8 cellular contexts compared by ENCODE assay signal in the genomic region with DNA sequence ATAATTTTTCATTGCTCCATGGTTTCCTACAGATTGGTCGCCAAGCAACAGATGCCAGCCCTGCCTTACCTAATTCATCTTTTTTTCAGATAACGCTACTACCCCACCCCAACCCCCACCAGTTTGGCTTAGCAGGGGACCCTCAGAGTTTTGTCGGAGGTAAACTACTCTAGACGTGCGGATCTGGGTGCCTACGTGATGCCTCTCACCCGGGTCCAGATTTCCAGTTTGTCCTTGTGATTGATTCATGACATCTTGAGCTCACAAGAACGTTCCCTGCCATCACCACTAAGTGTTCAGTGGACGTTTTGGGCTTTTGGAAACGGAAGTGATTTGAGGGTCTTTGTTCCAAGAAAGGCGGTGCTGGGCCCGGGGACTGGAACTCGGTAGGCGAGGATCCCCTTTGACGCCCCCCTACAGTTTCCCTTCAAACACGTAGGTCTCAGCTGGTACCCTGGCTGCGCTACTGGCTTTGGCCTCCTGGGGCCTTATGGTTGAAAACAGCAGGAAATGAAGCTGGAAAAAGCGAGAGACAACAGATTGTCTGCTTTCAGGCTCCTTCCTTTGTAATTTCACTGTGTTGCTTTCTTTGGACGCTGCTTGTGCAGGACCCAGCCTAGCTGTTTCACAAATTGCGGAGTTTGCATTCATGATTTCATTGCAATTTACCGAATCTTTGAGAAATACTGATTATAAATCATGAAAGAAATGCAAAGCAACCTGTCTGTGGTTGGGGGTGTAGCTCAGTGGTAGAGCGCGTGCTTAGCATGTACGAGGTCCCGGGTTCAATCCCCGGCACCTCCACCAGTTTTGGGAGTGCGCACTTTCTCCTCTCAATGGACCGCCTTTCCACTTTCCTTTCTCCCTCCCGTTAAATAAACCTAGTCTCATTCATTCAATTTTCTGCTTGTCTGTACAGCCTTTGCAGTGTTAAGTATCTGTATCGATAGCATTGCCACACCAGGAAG.
DNase-seq lines count a peak whose midpoint lies in the region; ATAC-seq and TF ChIP-seq lines count a peak whose summit lies in the region.

No MANE protein-coding gene starts in this region.

- no peaks in the 10 kb centered on the region for H3K27me3 ChIP-seq in HCT116 (ENCODE audit: insufficient read depth, low read length)

- H3K27ac Mint-ChIP-seq in activated T-cell treated with anti-CD3 and anti-CD28 coated beads, Interleukin-2, amount 50 U/mL, for 72 hours, result peak overlapping the region; percentile 95

- no peaks in the 10 kb centered on the region for H3K79me2 ChIP-seq in HCT116 (ENCODE audit: insufficient read depth, low read length)

- POLR2A ChIA-PET in HCT116 (lab: Charles Lee), result interaction anchor here (0.8 to 1.0 kb wide), 3 partner anchors 9 to 76 kb away, joined by 3 read pairs; no protein-coding TSS in a partner anchor

- RAD21 ChIA-PET in HCT116 (lab: Charles Lee; ENCODE audit: low non-redundant PET in 1 of 2, low total read pairs in 2 of 2, uncharacterized antibody in 2 of 2, unreplicated experiment in 2 of 2), result no interaction called here

- BruUV-seq in HCT116 (replicated peaks; lab: Mats Ljungman, UMichigan), result no TSS peak

- H3K4me3 Mint-ChIP-seq in activated T-cell treated with anti-CD3 and anti-CD28 coated beads, Interleukin-2, amount 50 U/mL, for 72 hours, result peak overlapping the region; percentile 66 to 79

- H3K4me1 ChIP-seq in HCT116 (ENCODE audit: control insufficient read depth in 1 of 2, insufficient read depth in 2 of 2, low read length in 2 of 2), result peaks cover 11 to 39% of the 10 kb centered on the region in 2 experiments; a peak in 3 of 4 replicates

- CTCF ChIA-PET in HCT116 (lab: Charles Lee), result interaction anchor here (1.3 to 2.2 kb wide), 4 partner anchors 10 to 49 kb away, joined by 3 to 6 read pairs (median 5); no protein-coding TSS in a partner anchor

- H3K9me3 ChIP-seq in HCT116 (ENCODE audit: control insufficient read depth in 1 of 2, insufficient read depth in 1 of 2, low read depth in 1 of 2, low read length in 2 of 2), result no peaks in the 10 kb centered on the region

- no peaks in the 10 kb centered on the region for H3K9me2 ChIP-seq in HCT116 (ENCODE audit: insufficient read depth)

- TF ChIP-seq CTCF in HCT116 (IDR thresholded peaks at IDR 0.05 in 2 of 3, conservative IDR thresholded peaks at IDR 0.05 in 1 of 3; ENCODE audit: borderline replicate concordance in 1 of 3, insufficient read depth in 1 of 3, low read depth in 2 of 3, low read length in 2 of 3), result peak in 2 of 3 experiments; percentile 58 to 59; a peak in 4 of 6 replicates

- peaks cover 17% of the 10 kb centered on the region for H3K4me1 Mint-ChIP-seq in activated T-cell treated with anti-CD3 and anti-CD28 coated beads, Interleukin-2, amount 50 U/mL, for 72 hours (ENCODE audit: low read depth)

- no peaks in the 10 kb centered on the region for H3K36me3 Mint-ChIP-seq in activated T-cell treated with anti-CD3 and anti-CD28 coated beads, Interleukin-2, amount 50 U/mL, for 72 hours (ENCODE audit: insufficient read depth in 2 of 2)

- H2AFZ ChIP-seq in HCT116 (ENCODE audit: low read depth, low read length, poor library complexity, severe bottlenecking), result peak overlapping the region; percentile 97

- H3K4me3 ChIP-seq in HCT116 (replicated peaks in 1 of 2; ENCODE audit: low read depth in 1 of 2, low read length in 2 of 2), result peak overlapping the region; percentile 40 to 53

- no peak for TF ChIP-seq POLR2A in HCT116 (IDR thresholded peaks at IDR 0.05; ENCODE audit: borderline replicate concordance, extremely low read depth, insufficient read depth, insufficient read length)

- H3K9me3 Mint-ChIP-seq in activated T-cell treated with anti-CD3 and anti-CD28 coated beads, Interleukin-2, amount 50 U/mL, for 72 hours, result no peaks in the 10 kb centered on the region

- peak; percentile 89 for DNase-seq in DMS 273 treated with DMSO at 0.1 percent for 48 hours (lab: John Stamatoyannopoulos, UW)
- DNase-seq in HCT116 (ENCODE audit: low read depth, low spot score), result peak; percentile 87
- peak; percentile 68 for DNase-seq in NCI-H460 (ENCODE audit: extremely low read depth, low read depth)
- peak; percentile 41 to 50 for DNase-seq in activated T-cell treated with anti-CD3 and anti-CD28 coated beads, Interleukin-2, amount 50 U/mL, for 72 hours
- peak; percentile 62 for DNase-seq in hepatic stellate cell (ENCODE audit: low spot score)
- DNase-seq in stimulated activated CD4-positive, alpha-beta T cell treated with anti-CD3 and anti-CD28 coated beads, Interleukin-4, amount 100 ng/mL, for 24 hours, result peak; percentile 36
- DNase-seq in GF-D8 (lab: John Stamatoyannopoulos, UW), result no peak
- DNase-seq in globus pallidus (ENCODE audit: low spot score), result no peak

- peak overlapping the region; percentile 80 for H3K4me2 ChIP-seq in HCT116 (ENCODE audit: low read length)

- no peaks in the 10 kb centered on the region for H3K36me3 ChIP-seq in HCT116 (ENCODE audit: control insufficient read depth in 1 of 2, insufficient read depth in 2 of 2, low read length in 2 of 2)

- peaks cover 50% of the 10 kb centered on the region for H3K27me3 Mint-ChIP-seq in activated T-cell treated with anti-CD3 and anti-CD28 coated beads, Interleukin-2, amount 50 U/mL, for 72 hours (ENCODE audit: low read depth)

- intact Hi-C loops in HCT116 (cut with micrococcal nuclease), result loop anchor here (2.0 to 10.0 kb wide), 3 partner anchors 42 to 378 kb away; no protein-coding TSS in a partner anchor

- no peaks in the 10 kb centered on the region for H4K20me1 ChIP-seq in HCT116 (ENCODE audit: insufficient read depth)

- no peak for TF ChIP-seq RAD21 in HCT116 (IDR thresholded peaks at IDR 0.05; ENCODE audit: low read depth)

- peak overlapping the region; percentile 46 for H3K27ac ChIP-seq in HCT116 (ENCODE audit: low read depth, low read length)

- H3K9ac ChIP-seq in HCT116 (ENCODE audit: low read length), result peak overlapping the region; percentile 34

- peak; percentile 88 for ATAC-seq in HCT116
- ATAC-seq in activated T-cell treated with anti-CD3 and anti-CD28 coated beads, Interleukin-2, amount 50 U/mL, for 72 hours (replicated peaks in 1 of 2), result peak; percentile 87 to 92

TF ChIP-seq in HCT116, 20 proteins besides CTCF, POLR2A, EP300 and RAD21:
- TF ChIP-seq, protein P1, sequence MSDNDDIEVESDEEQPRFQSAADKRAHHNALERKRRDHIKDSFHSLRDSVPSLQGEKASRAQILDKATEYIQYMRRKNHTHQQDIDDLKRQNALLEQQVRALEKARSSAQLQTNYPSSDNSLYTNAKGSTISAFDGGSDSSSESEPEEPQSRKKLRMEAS (IDR thresholded peaks at IDR 0.05), result peak; percentile 83
- TF ChIP-seq SRF (IDR thresholded peaks at IDR 0.05; ENCODE audit: low read depth) (no peak; the same call in 1 of the 2 replicates), CBX3 (IDR thresholded peaks at IDR 0.05; ENCODE audit: low read depth) (peak; percentile 88), SP1 (IDR thresholded peaks at IDR 0.05; ENCODE audit: low read depth) (peak; percentile 46), CEBPB (IDR thresholded peaks at IDR 0.05; ENCODE audit: low read depth) (peak; percentile 63; the same call in 1 of the 2 replicates), POLR2AphosphoS5 (IDR thresholded peaks at IDR 0.05; ENCODE audit: low read depth, low read length) (no peak), EZH2 (IDR thresholded peaks at IDR 0.05) (no peak), YY1 (IDR thresholded peaks at IDR 0.05; ENCODE audit: extremely low read depth, insufficient replicate concordance, low read depth, low read length) (peak; percentile 15), SIN3A (IDR thresholded peaks at IDR 0.05; ENCODE audit: low read depth) (no peak), EGR1 (IDR thresholded peaks at IDR 0.05; ENCODE audit: low read depth) (no peak), ZNF274 (IDR thresholded peaks at IDR 0.05; ENCODE audit: low read depth, low read length) (no peak), ZFX (IDR thresholded peaks at IDR 0.05) (0 out of 2 replicates have a peak, but pooled peaks have one; percentile 9), TCF7L2 (IDR thresholded peaks at IDR 0.05; ENCODE audit: borderline replicate concordance, extremely low read depth, insufficient read depth, insufficient read length) (peak; percentile 36)
- TF ChIP-seq, protein P2, sequence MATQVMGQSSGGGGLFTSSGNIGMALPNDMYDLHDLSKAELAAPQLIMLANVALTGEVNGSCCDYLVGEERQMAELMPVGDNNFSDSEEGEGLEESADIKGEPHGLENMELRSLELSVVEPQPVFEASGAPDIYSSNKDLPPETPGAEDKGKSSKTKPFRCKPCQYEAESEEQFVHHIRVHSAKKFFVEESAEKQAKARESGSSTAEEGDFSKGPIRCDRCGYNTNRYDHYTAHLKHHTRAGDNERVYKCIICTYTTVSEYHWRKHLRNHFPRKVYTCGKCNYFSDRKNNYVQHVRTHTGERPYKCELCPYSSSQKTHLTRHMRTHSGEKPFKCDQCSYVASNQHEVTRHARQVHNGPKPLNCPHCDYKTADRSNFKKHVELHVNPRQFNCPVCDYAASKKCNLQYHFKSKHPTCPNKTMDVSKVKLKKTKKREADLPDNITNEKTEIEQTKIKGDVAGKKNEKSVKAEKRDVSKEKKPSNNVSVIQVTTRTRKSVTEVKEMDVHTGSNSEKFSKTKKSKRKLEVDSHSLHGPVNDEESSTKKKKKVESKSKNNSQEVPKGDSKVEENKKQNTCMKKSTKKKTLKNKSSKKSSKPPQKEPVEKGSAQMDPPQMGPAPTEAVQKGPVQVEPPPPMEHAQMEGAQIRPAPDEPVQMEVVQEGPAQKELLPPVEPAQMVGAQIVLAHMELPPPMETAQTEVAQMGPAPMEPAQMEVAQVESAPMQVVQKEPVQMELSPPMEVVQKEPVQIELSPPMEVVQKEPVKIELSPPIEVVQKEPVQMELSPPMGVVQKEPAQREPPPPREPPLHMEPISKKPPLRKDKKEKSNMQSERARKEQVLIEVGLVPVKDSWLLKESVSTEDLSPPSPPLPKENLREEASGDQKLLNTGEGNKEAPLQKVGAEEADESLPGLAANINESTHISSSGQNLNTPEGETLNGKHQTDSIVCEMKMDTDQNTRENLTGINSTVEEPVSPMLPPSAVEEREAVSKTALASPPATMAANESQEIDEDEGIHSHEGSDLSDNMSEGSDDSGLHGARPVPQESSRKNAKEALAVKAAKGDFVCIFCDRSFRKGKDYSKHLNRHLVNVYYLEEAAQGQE (IDR thresholded peaks at IDR 0.05; ENCODE audit: low read depth), result no peak
- TF ChIP-seq, protein P3, sequence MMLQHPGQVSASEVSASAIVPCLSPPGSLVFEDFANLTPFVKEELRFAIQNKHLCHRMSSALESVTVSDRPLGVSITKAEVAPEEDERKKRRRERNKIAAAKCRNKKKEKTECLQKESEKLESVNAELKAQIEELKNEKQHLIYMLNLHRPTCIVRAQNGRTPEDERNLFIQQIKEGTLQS (IDR thresholded peaks at IDR 0.05), result peak; percentile 96

Comparison
In these comparisons a context has a peak if more than half of its experiments do, and no peak if none do; other contexts are left out.
1. DNase-seq: peak in DMS 273 treated with DMSO at 0.1 percent for 48 hours (single experiment), HCT116 (single experiment), NCI-H460 (single experiment), activated T-cell treated with anti-CD3 and anti-CD28 coated beads, Interleukin-2, amount 50 U/mL, for 72 hours (2 of 2), hepatic stellate cell (single experiment) and stimulated activated CD4-positive, alpha-beta T cell treated with anti-CD3 and anti-CD28 coated beads, Interleukin-4, amount 100 ng/mL, for 24 hours (single experiment); none in GF-D8 (single experiment) and globus pallidus (single experiment).